9 cellular contexts compared by ENCODE assay signal in genomic region chr1:230104395-230105244, GRCh38. TPM values are rescaled to one million over a fixed set of nuclear protein-coding genes. Genes with fewer than 3 reads are reported as not detected.
DNase-seq lines count a peak whose midpoint lies in the region; ATAC-seq and TF ChIP-seq lines count a peak whose summit lies in the region.
"Had no signal": no experiment of that assay in that cellular context is flagged by ENCODE, and none has a peak within 500 bp of the region (broad histone marks: within the 10 kb centered on the region; RNA-seq: fewer than 3 reads in every experiment).

No MANE protein-coding gene starts in this region.

- no peaks in the 10 kb centered on the region for H3K9me3 ChIP-seq in left lung

- H3K4me1 ChIP-seq in left lung, result peaks cover 41 to 85% of the 10 kb centered on the region in 2 donors

- TF ChIP-seq CTCF in GM10248 (IDR thresholded peaks at IDR 0.05; ENCODE audit: control extremely low read depth, extremely low read depth, low read depth, missing control alignments) (no peak), left lung (IDR thresholded peaks at IDR 0.05) (no peak)

- no peaks in the 10 kb centered on the region for H3K36me3 ChIP-seq in left lung

- ATAC-seq in HG02610 (IDR thresholded peaks at IDR 0.05; ENCODE audit: unreplicated experiment), result peak; percentile 67
- ATAC-seq in left lung, result peak; percentile 88

- H3K27me3 ChIP-seq in left lung, result no peaks in the 10 kb centered on the region

- DNase-seq in GM10248 (ENCODE audit: extremely low spot score) (peak; percentile 69), NCI-H146 treated with DMSO at 0.1 percent for 48 hours (lab: John Stamatoyannopoulos, UW; ENCODE audit: unreplicated experiment) (peak; percentile 45), left lung (peak; percentile 95 to 97), NCI-H748 treated with DMSO at 0.1 percent for 48 hours (lab: John Stamatoyannopoulos, UW) (no peak)
- DNase-seq in activated CD4-positive, CD25-positive, alpha-beta regulatory T cell treated with anti-CD3 and anti-CD28 coated beads, Interleukin-2, amount 50 U/mL, for 16 hours (ENCODE audit: low read depth, low spot score), result peak; percentile 53
- DNase-seq in central memory CD4-positive, alpha-beta T cell, result peak; percentile 9
- DNase-seq in stimulated activated CD4-positive, alpha-beta T cell treated with anti-CD3 and anti-CD28 coated beads, Interleukin-2, amount 100 ng/mL, for 48 hours, result peak; percentile 79

- no peak overlapping the region for H3K4me3 ChIP-seq in left lung

- CTCF ChIA-PET in GM10248 (lab: Yijun Ruan, JAX), result interaction anchor here (0.9 to 14.0 kb wide), 7 partner anchors 10 to 443 kb away, joined by 3 to 138 read pairs (median 4); no protein-coding TSS in a partner anchor

- peak overlapping the region; percentile 72 to 94 for H3K27ac ChIP-seq in left lung
- H3K27ac ChIP-seq: parathyroid adenoma had no signal

- POLR2A ChIA-PET in GM10248 (lab: Yijun Ruan, JAX), result interaction anchor here (1.4 kb wide), 1 partner anchor 19 kb away, joined by 4 read pairs; no protein-coding TSS in a partner anchor

- intact Hi-C loops in left lung (cut with DNase I), result no loop called here

RNA-seq across cellular contexts. Expression of gene GALNT2, which starts 37.6 kb away (rescaled TPM):
- 100 to 1,000 TPM in 1 of 2 donors, 10 to 100 TPM in 1; 79.5 to 114 TPM for total RNA-seq in left lung
